ENCODE assay signal across 17 cellular contexts in the genomic region with DNA sequence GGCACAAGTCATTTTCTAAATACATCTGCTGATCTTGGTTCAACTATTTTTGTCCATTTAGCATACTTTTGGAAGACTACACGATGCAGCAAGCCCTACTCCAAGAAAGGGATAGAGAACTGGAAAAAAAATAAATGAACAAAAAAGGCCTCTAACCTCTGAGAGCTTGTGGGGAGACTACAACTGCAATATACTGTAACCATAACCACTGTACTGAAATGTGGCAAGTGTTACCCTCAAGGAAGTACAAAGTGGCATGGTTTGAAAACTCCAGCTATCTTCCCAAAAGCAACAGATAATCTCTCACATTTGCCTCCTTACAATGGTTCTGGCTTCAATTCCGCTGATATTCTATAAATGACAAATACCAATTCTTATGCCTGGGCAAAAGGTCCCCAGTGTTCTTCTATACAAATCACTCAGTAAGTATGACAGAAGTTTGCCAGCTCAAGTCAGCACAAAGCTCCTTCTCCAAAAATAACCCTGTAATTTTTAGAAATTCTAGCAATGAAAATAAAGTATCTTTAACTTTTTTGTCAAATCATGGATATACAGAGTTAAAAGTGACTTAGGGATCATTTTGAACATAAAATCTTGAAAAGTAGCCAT. TPM values are rescaled to one million over a fixed set of nuclear protein-coding genes. Genes with fewer than 3 reads are reported as not detected.
A peak's percentile ranks its signal among the peaks of the same experiment; 100 is the strongest.
DNase-seq lines count a peak whose midpoint lies in the region; ATAC-seq and TF ChIP-seq lines count a peak whose summit lies in the region.
"Had no signal": no experiment of that assay in that cellular context is flagged by ENCODE, and none has a peak within 500 bp of the region (broad histone marks: within the 10 kb centered on the region; RNA-seq: fewer than 3 reads in every experiment).

No MANE protein-coding gene starts in this region.

- DNase-seq in activated CD8-positive, alpha-beta T cell treated with anti-CD3 and anti-CD28 coated beads, Interleukin-2, amount 10 ng/mL, durations not matched to agents 7 days and 5 days: no peak
- DNase-seq in activated CD8-positive, alpha-beta T cell treated with anti-CD3 and anti-CD28 coated beads for 36 hours: no peak
- DNase-seq in A673 (ENCODE audit: low spot score) (no peak), Kasumi-1 (lab: John Stamatoyannopoulos, UW) (peak; percentile 17 to 27), substantia nigra (lab: John Stamatoyannopoulos, UW) (no peak), NCI-H1436 treated with DMSO at 0.1 percent for 48 hours (lab: John Stamatoyannopoulos, UW) (no peak)
- no peak for DNase-seq in central memory CD8-positive, alpha-beta T cell (ENCODE audit: low spot score in 2 of 2)
- DNase-seq: DMS153, EL, MM.1S, NCI-H1417 treated with DMSO at 0.1 percent for 48 hours, NCI-H2029 treated with DMSO at 0.1 percent for 48 hours, NCI-H748 treated with DMSO at 0.1 percent for 48 hours, PC-3, SJCRH30 had no signal

- intact Hi-C loops in activated CD8-positive, alpha-beta T cell treated with anti-CD3 and anti-CD28 coated beads for 36 hours (cut with micrococcal nuclease): no loop called here
- intact Hi-C loops in A673 (cut with micrococcal nuclease; ENCODE audit: unreplicated experiment): no loop called here

- no peaks in the 10 kb centered on the region for H3K27me3 Mint-ChIP-seq in activated CD8-positive, alpha-beta T cell treated with anti-CD3 and anti-CD28 coated beads, Interleukin-2, amount 10 ng/mL, durations not matched to agents 7 days and 5 days (ENCODE audit: low read depth)
- H3K27me3 Mint-ChIP-seq in activated CD8-positive, alpha-beta T cell treated with anti-CD3 and anti-CD28 coated beads for 36 hours: no peaks in the 10 kb centered on the region
- H3K27me3 Mint-ChIP-seq in central memory CD8-positive, alpha-beta T cell: no peaks in the 10 kb centered on the region

- no peaks in the 10 kb centered on the region for H3K36me3 ChIP-seq in A673 (ENCODE audit: insufficient read depth, low read length, poor library complexity, severe bottlenecking)

- H3K4me3 Mint-ChIP-seq in activated CD8-positive, alpha-beta T cell treated with anti-CD3 and anti-CD28 coated beads, Interleukin-2, amount 10 ng/mL, durations not matched to agents 7 days and 5 days: no peak overlapping the region
- no peak overlapping the region for H3K4me3 Mint-ChIP-seq in activated CD8-positive, alpha-beta T cell treated with anti-CD3 and anti-CD28 coated beads for 36 hours
- H3K4me3 Mint-ChIP-seq in central memory CD8-positive, alpha-beta T cell: no peak overlapping the region

- no peak overlapping the region for H3K4me3 ChIP-seq in A673 (ENCODE audit: low read depth, low read length, poor library complexity, severe bottlenecking)
- H3K4me3 ChIP-seq: SJCRH30 had no signal

- peaks cover 29% of the 10 kb centered on the region for H3K4me1 Mint-ChIP-seq in activated CD8-positive, alpha-beta T cell treated with anti-CD3 and anti-CD28 coated beads, Interleukin-2, amount 10 ng/mL, durations not matched to agents 7 days and 5 days (ENCODE audit: low read depth)
- peaks cover 27% of the 10 kb centered on the region for H3K4me1 Mint-ChIP-seq in activated CD8-positive, alpha-beta T cell treated with anti-CD3 and anti-CD28 coated beads for 36 hours (ENCODE audit: low read depth)
- peaks cover 24% of the 10 kb centered on the region for H3K4me1 Mint-ChIP-seq in central memory CD8-positive, alpha-beta T cell

- ATAC-seq in activated CD8-positive, alpha-beta T cell treated with anti-CD3 and anti-CD28 coated beads, Interleukin-2, amount 10 ng/mL, durations not matched to agents 7 days and 5 days: peak; percentile 72
- ATAC-seq in activated CD8-positive, alpha-beta T cell treated with anti-CD3 and anti-CD28 coated beads for 36 hours: no peak
- peak; percentile 77 for ATAC-seq in central memory CD8-positive, alpha-beta T cell (replicated peaks; ENCODE audit: extremely low read depth, poor library complexity, severe bottlenecking)
- ATAC-seq in HG03095 (IDR thresholded peaks at IDR 0.05; ENCODE audit: unreplicated experiment): no peak
- ATAC-seq: PC-3 had no signal

- H3K27ac Mint-ChIP-seq in activated CD8-positive, alpha-beta T cell treated with anti-CD3 and anti-CD28 coated beads, Interleukin-2, amount 10 ng/mL, durations not matched to agents 7 days and 5 days: peak overlapping the region; percentile 18
- no peak overlapping the region for H3K27ac Mint-ChIP-seq in activated CD8-positive, alpha-beta T cell treated with anti-CD3 and anti-CD28 coated beads for 36 hours
- peak overlapping the region; percentile 25 for H3K27ac Mint-ChIP-seq in central memory CD8-positive, alpha-beta T cell (ENCODE audit: low read depth)

- BruUV-seq in A673 (replicated peaks; lab: Mats Ljungman, UMichigan): no TSS peak

- H3K9me3 Mint-ChIP-seq in activated CD8-positive, alpha-beta T cell treated with anti-CD3 and anti-CD28 coated beads, Interleukin-2, amount 10 ng/mL, durations not matched to agents 7 days and 5 days (ENCODE audit: insufficient read depth): no peaks in the 10 kb centered on the region
- H3K9me3 Mint-ChIP-seq in activated CD8-positive, alpha-beta T cell treated with anti-CD3 and anti-CD28 coated beads for 36 hours: peaks cover 4% of the 10 kb centered on the region
- no peaks in the 10 kb centered on the region for H3K9me3 Mint-ChIP-seq in central memory CD8-positive, alpha-beta T cell

- H3K4me1 ChIP-seq in A673 (ENCODE audit: insufficient read depth, low read length, poor library complexity, severe bottlenecking): no peaks in the 10 kb centered on the region
- H3K4me1 ChIP-seq: SJCRH30 had no signal

- POLR2A ChIA-PET in activated CD8-positive, alpha-beta T cell treated with anti-CD3 and anti-CD28 coated beads, Interleukin-2, amount 10 ng/mL, durations not matched to agents 7 days and 5 days (lab: Charles Lee): interaction anchor here (1.0 to 2.5 kb wide), 3 partner anchors 11 to 23 kb away, joined by 3 to 8 read pairs (median 5); partner anchors contain the start of gene AMBRA1
- POLR2A ChIA-PET in activated CD8-positive, alpha-beta T cell treated with anti-CD3 and anti-CD28 coated beads for 36 hours (lab: Charles Lee): interaction anchor here (1.0 kb wide), 1 partner anchor 40 kb away, joined by 3 read pairs; no protein-coding TSS in a partner anchor
- POLR2A ChIA-PET in A673 (lab: Charles Lee; ENCODE audit: low non-redundant PET): no interaction called here

- no peaks in the 10 kb centered on the region for H3K27me3 ChIP-seq in A673 (replicated peaks; ENCODE audit: insufficient read depth, low read depth, low read length, poor library complexity)
- H3K27me3 ChIP-seq: SJCRH30 had no signal

- H3K9me3 ChIP-seq in A673 (ENCODE audit: low read depth, low read length, poor library complexity, severe bottlenecking): no peaks in the 10 kb centered on the region
- H3K9me3 ChIP-seq: SJCRH30 had no signal

- CTCF ChIA-PET in activated CD8-positive, alpha-beta T cell treated with anti-CD3 and anti-CD28 coated beads, Interleukin-2, amount 10 ng/mL, durations not matched to agents 7 days and 5 days (lab: Charles Lee): interaction anchor here (0.8 to 2.1 kb wide), 9 partner anchors 10 to 47 kb away, joined by 3 to 12 read pairs (median 4); partner anchors contain the start of genes AMBRA1, ATG13 and HARBI1
- CTCF ChIA-PET in activated CD8-positive, alpha-beta T cell treated with anti-CD3 and anti-CD28 coated beads for 36 hours (lab: Charles Lee): interaction anchor here (1.1 to 1.9 kb wide), 5 partner anchors 17 to 81 kb away, joined by 3 to 6 read pairs (median 4); no protein-coding TSS in a partner anchor
- CTCF ChIA-PET in A673 (lab: Charles Lee): no interaction called here

- H3K27ac ChIP-seq in A673 (ENCODE audit: low read depth, low read length, poor library complexity, severe bottlenecking): peak overlapping the region; percentile 11
- H3K27ac ChIP-seq in substantia nigra (ENCODE audit: low read depth, low read length, poor library complexity, severe bottlenecking): no peak overlapping the region
- H3K27ac ChIP-seq: C4-2B, SJCRH30 had no signal

- TF ChIP-seq CTCF in activated CD8-positive, alpha-beta T cell treated with anti-CD3 and anti-CD28 coated beads for 36 hours (IDR thresholded peaks at IDR 0.05): no peak
- no peak for TF ChIP-seq CTCF in A673 (conservative IDR thresholded peaks at IDR 0.05; ENCODE audit: low read depth, low read length)

- peaks cover 25% of the 10 kb centered on the region for H3K36me3 Mint-ChIP-seq in activated CD8-positive, alpha-beta T cell treated with anti-CD3 and anti-CD28 coated beads, Interleukin-2, amount 10 ng/mL, durations not matched to agents 7 days and 5 days (ENCODE audit: low read depth)
- H3K36me3 Mint-ChIP-seq in activated CD8-positive, alpha-beta T cell treated with anti-CD3 and anti-CD28 coated beads for 36 hours (ENCODE audit: low read depth): peaks cover 8% of the 10 kb centered on the region
- peaks cover 2% of the 10 kb centered on the region for H3K36me3 Mint-ChIP-seq in central memory CD8-positive, alpha-beta T cell (ENCODE audit: insufficient read depth)

RNA-seq across cellular contexts. Expression of gene AMBRA1, which starts 22.9 kb away (rescaled TPM):
- total RNA-seq in activated CD8-positive, alpha-beta T cell treated with anti-CD3 and anti-CD28 coated beads, Interleukin-2, amount 10 ng/mL, durations not matched to agents 7 days and 5 days: 10 to 100 TPM; 34.0 to 35.1 TPM
- 10 to 100 TPM; 24.0 to 24.1 TPM for total RNA-seq in activated CD8-positive, alpha-beta T cell treated with anti-CD3 and anti-CD28 coated beads for 36 hours
- 69.9 and 78.1 TPM in 2 replicates for total RNA-seq in A673 (2021)

RNA-seq across cellular contexts. Expression of gene HARBI1, which starts 46.1 kb away (rescaled TPM):
- total RNA-seq in activated CD8-positive, alpha-beta T cell treated with anti-CD3 and anti-CD28 coated beads, Interleukin-2, amount 10 ng/mL, durations not matched to agents 7 days and 5 days: 1 to 10 TPM; 5.0 to 6.7 TPM
- 1 to 10 TPM; 3.1 to 3.3 TPM for total RNA-seq in activated CD8-positive, alpha-beta T cell treated with anti-CD3 and anti-CD28 coated beads for 36 hours
- total RNA-seq in A673 (2021): 10.1 and 11.6 TPM in 2 replicates

RNA-seq across cellular contexts. Expression of gene ATG13, which starts 46.5 kb away (rescaled TPM):
- 10 to 100 TPM; 57.8 to 58.4 TPM for total RNA-seq in activated CD8-positive, alpha-beta T cell treated with anti-CD3 and anti-CD28 coated beads, Interleukin-2, amount 10 ng/mL, durations not matched to agents 7 days and 5 days
- 10 to 100 TPM; 53.4 to 61.2 TPM for total RNA-seq in activated CD8-positive, alpha-beta T cell treated with anti-CD3 and anti-CD28 coated beads for 36 hours
- total RNA-seq in A673 (2021): 155 and 158 TPM in 2 replicates

Comparison
In these comparisons a context has a peak if more than half of its experiments do, and no peak if none do; other contexts are left out.
1. ATAC-seq: peak in activated CD8-positive, alpha-beta T cell treated with anti-CD3 and anti-CD28 coated beads, Interleukin-2, amount 10 ng/mL, durations not matched to agents 7 days and 5 days (single experiment) and central memory CD8-positive, alpha-beta T cell (single experiment); none in activated CD8-positive, alpha-beta T cell treated with anti-CD3 and anti-CD28 coated beads for 36 hours (single experiment) and HG03095 (single experiment).
2. DNase-seq: peak in Kasumi-1 (2 of 2); none in activated CD8-positive, alpha-beta T cell treated with anti-CD3 and anti-CD28 coated beads, Interleukin-2, amount 10 ng/mL, durations not matched to agents 7 days and 5 days (single experiment), activated CD8-positive, alpha-beta T cell treated with anti-CD3 and anti-CD28 coated beads for 36 hours (single experiment), A673 (single experiment), central memory CD8-positive, alpha-beta T cell (0 of 2), substantia nigra (0 of 49) and NCI-H1436 treated with DMSO at 0.1 percent for 48 hours (single experiment).